In the genomic region with DNA sequence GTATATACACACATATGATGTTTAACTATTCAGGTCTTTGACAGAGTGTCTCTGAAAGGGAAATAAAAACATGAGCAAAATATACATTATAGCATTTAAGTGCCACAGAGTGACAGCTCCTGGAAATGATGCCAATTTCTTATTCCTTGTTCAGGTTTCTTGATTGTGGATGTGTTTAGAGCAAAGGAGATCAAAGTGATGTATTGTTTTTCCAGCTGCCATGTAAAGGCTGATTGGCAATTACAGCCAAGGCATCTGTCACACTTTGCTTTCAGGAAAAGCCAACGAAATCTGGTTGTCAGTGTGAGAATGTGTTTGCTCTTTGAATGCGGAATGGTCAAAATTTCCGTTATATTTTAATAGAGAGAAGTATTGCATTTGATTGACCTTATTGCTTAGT, we compare ENCODE assay signal across 15 cellular contexts.
A peak's percentile ranks its signal among the peaks of the same experiment; 100 is the strongest.
DNase-seq lines count a peak whose midpoint lies in the region; ATAC-seq lines count a peak whose summit lies in the region.
"Had no signal": no experiment of that assay in that cellular context is flagged by ENCODE, and none has a peak within 500 bp of the region (broad histone marks: within the 10 kb centered on the region; RNA-seq: fewer than 3 reads in every experiment).

No MANE protein-coding gene starts in this region.

- DNase-seq in DMS 273 (lab: John Stamatoyannopoulos, UW; ENCODE audit: unreplicated experiment) (peak; percentile 25), DMS 273 treated with DMSO at 0.1 percent for 48 hours (lab: John Stamatoyannopoulos, UW) (no peak), NCI-H446 treated with DMSO at 0.1 percent for 48 hours (lab: John Stamatoyannopoulos, UW) (peak; percentile 43), SHP77 treated with DMSO at 0.1 percent for 48 hours (lab: John Stamatoyannopoulos, UW) (peak; percentile 15), T-helper 9 cell (no peak), NCI-H2107 (lab: John Stamatoyannopoulos, UW) (no peak)
- DNase-seq: AML-193; Caco-2; CD4-positive, alpha-beta T cell; DMS79 treated with DMSO at 0.1 percent for 48 hours; GF-D8; H9 had no signal

- ATAC-seq in HG03135 (IDR thresholded peaks at IDR 0.05; ENCODE audit: unreplicated experiment) = no peak
- ATAC-seq: A549, HepG2 had no signal

Comparison
In these comparisons a context has a peak if more than half of its experiments do, and no peak if none do; other contexts are left out.
1. DNase-seq: peak in DMS 273 (single experiment), NCI-H446 treated with DMSO at 0.1 percent for 48 hours (single experiment) and SHP77 treated with DMSO at 0.1 percent for 48 hours (single experiment); none in DMS 273 treated with DMSO at 0.1 percent for 48 hours (single experiment), T-helper 9 cell (single experiment) and NCI-H2107 (single experiment).